In genomic region chr17:74951680-74952421, GRCh38 we compare ENCODE assay signal across 1 cellular context.
TF ChIP-seq lines count a peak whose summit lies in the region.

No MANE protein-coding gene starts in this region.

TF ChIP-seq in HepG2, 621 proteins besides CTCF, POLR2A, EP300 and RAD21:
- TF ChIP-seq MYC (CRISPR knock-in tag; IDR thresholded peaks at IDR 0.05; ENCODE audit: borderline replicate concordance) (0 out of 2 replicates have a peak, but pooled peaks have one; percentile 5), ZNF589 (CRISPR knock-in tag; conservative IDR thresholded peaks at IDR 0.05) (no peak), ARHGAP35 (CRISPR knock-in tag; IDR thresholded peaks at IDR 0.05; ENCODE audit: borderline replicate concordance) (no peak)
